ENCODE assay signal across 14 cellular contexts in genomic region chr5:143537056-143537455, GRCh38.
"Had no signal": no experiment of that assay in that cellular context is flagged by ENCODE, and none has a peak within 500 bp of the region (broad histone marks: within the 10 kb centered on the region; RNA-seq: fewer than 3 reads in every experiment).

No MANE protein-coding gene starts in this region.

- H3K4me3 Mint-ChIP-seq: activated CD4-positive, alpha-beta T cell treated with anti-CD3 and anti-CD28 coated beads, Interleukin-2, amount 10 ng/mL, durations not matched to agents 24 days and 14 days; activated naive CD4-positive, alpha-beta T cell treated with anti-CD3 and anti-CD28 coated beads, Interleukin-2, amount 10 ng/mL, durations not matched to agents 7 days and 5 days; dendritic cell treated with granulocyte-macrophage colony-stimulating factor and Interleukin-4, amounts not matched to agents 40 ng/mL and 50 ng/mL, for 4 days; effector memory CD8-positive, alpha-beta T cell; nephron; stimulated activated naive CD8-positive, alpha-beta T cell treated with anti-CD3 and anti-CD28 coated beads, Interleukin-15, Interleukin-2, amounts not matched to agents 100 ng/mL and 50 ng/mL, for 24 hours had no signal

- H3K9me3 ChIP-seq: adrenal gland, psoas muscle, right lobe of liver had no signal

- H3K9me3 Mint-ChIP-seq: effector memory CD8-positive, alpha-beta T cell had no signal

- H3K4me1 ChIP-seq: adrenal gland, right lobe of liver had no signal

- ATAC-seq: effector memory CD8-positive, alpha-beta T cell; right lobe of liver had no signal

- FAIRE-seq: urothelium cell line had no signal

- H3K4me1 Mint-ChIP-seq: activated CD4-positive, alpha-beta T cell treated with anti-CD3 and anti-CD28 coated beads, Interleukin-2, amount 10 ng/mL, durations not matched to agents 24 days and 14 days; activated naive CD4-positive, alpha-beta T cell treated with anti-CD3 and anti-CD28 coated beads, Interleukin-2, amount 10 ng/mL, durations not matched to agents 7 days and 5 days had no signal

- H3K27me3 Mint-ChIP-seq: activated CD4-positive, alpha-beta T cell treated with anti-CD3 and anti-CD28 coated beads, Interleukin-2, amount 10 ng/mL, durations not matched to agents 24 days and 14 days; dendritic cell treated with granulocyte-macrophage colony-stimulating factor and Interleukin-4, amounts not matched to agents 40 ng/mL and 50 ng/mL, for 4 days; effector memory CD8-positive, alpha-beta T cell had no signal

- H3K36me3 ChIP-seq: adrenal gland, right lobe of liver, thoracic aorta had no signal

- H3K27ac ChIP-seq: adrenal gland, right lobe of liver, VCaP had no signal

- DNase-seq: activated CD4-positive, alpha-beta T cell treated with anti-CD3 and anti-CD28 coated beads, Interleukin-2, amount 10 ng/mL, durations not matched to agents 24 days and 14 days; activated naive CD4-positive, alpha-beta T cell treated with anti-CD3 and anti-CD28 coated beads, Interleukin-2, amount 10 ng/mL, durations not matched to agents 7 days and 5 days; effector memory CD8-positive, alpha-beta T cell; occipital lobe; right lobe of liver; stimulated activated CD4-positive, alpha-beta T cell treated with anti-CD3 and anti-CD28 coated beads, Interleukin-12 subunit alpha, Interleukin-12 subunit beta, amount 100 ng/mL, for 4 hours had no signal

- H3K36me3 Mint-ChIP-seq: activated naive CD4-positive, alpha-beta T cell treated with anti-CD3 and anti-CD28 coated beads, Interleukin-2, amount 10 ng/mL, durations not matched to agents 7 days and 5 days had no signal

- H3K27me3 ChIP-seq: adrenal gland, right lobe of liver had no signal

- H3K4me3 ChIP-seq: adrenal gland, psoas muscle, right lobe of liver, thoracic aorta had no signal

- H3K27ac Mint-ChIP-seq: activated CD4-positive, alpha-beta T cell treated with anti-CD3 and anti-CD28 coated beads, Interleukin-2, amount 10 ng/mL, durations not matched to agents 24 days and 14 days; activated naive CD4-positive, alpha-beta T cell treated with anti-CD3 and anti-CD28 coated beads, Interleukin-2, amount 10 ng/mL, durations not matched to agents 7 days and 5 days; dendritic cell treated with granulocyte-macrophage colony-stimulating factor and Interleukin-4, amounts not matched to agents 40 ng/mL and 50 ng/mL, for 4 days; effector memory CD8-positive, alpha-beta T cell; nephron; stimulated activated naive CD8-positive, alpha-beta T cell treated with anti-CD3 and anti-CD28 coated beads, Interleukin-15, Interleukin-2, amounts not matched to agents 100 ng/mL and 50 ng/mL, for 24 hours had no signal
